8 cellular contexts compared by ENCODE assay signal in genomic region chr4:186105721-186106335, GRCh38. TPM values are rescaled to one million over a fixed set of nuclear protein-coding genes. Genes with fewer than 3 reads are reported as not detected.
A peak's percentile ranks its signal among the peaks of the same experiment; 100 is the strongest.
DNase-seq lines count a peak whose midpoint lies in the region; ATAC-seq and TF ChIP-seq lines count a peak whose summit lies in the region.

No MANE protein-coding gene starts in this region.

- intact Hi-C loops in CD8-positive, alpha-beta T cell (cut with DNase I, micrococcal nuclease): no loop called here

- ATAC-seq in CD8-positive, alpha-beta T cell: peak; percentile 15
- ATAC-seq in GM21737 (IDR thresholded peaks at IDR 0.05; ENCODE audit: unreplicated experiment): peak; percentile 30
- no peak for ATAC-seq in omental fat pad (ENCODE audit: low FRiP score)

- DNase-seq in CD8-positive, alpha-beta T cell: no peak
- DNase-seq in iPS DF 6.9 (ENCODE audit: low read depth, low spot score) (no peak), RWPE1 (ENCODE audit: low spot score) (no peak), omental fat pad (ENCODE audit: low spot score) (no peak)
- no peak for DNase-seq in activated CD8-positive, alpha-beta memory T cell treated with anti-CD3 and anti-CD28 coated beads, Interleukin-2, amount 50 U/mL, for 4 hours

- TF ChIP-seq CTCF in CD8-positive, alpha-beta T cell (IDR thresholded peaks at IDR 0.05): no peak
- TF ChIP-seq CTCF in VCaP (conservative IDR thresholded peaks at IDR 0.05) (no peak), RWPE1 (conservative IDR thresholded peaks at IDR 0.05; ENCODE audit: low read depth) (no peak), omental fat pad (IDR thresholded peaks at IDR 0.05) (no peak)

- H3K4me1 Mint-ChIP-seq in CD8-positive, alpha-beta T cell (ENCODE audit: low read depth): peaks cover 12% of the 10 kb centered on the region

- H3K27me3 ChIP-seq in CD8-positive, alpha-beta T cell (ENCODE audit: insufficient read depth, low read length): no peaks in the 10 kb centered on the region
- peaks cover 5% of the 10 kb centered on the region; the same call in 1 of the 2 replicates for H3K27me3 ChIP-seq in iPS DF 6.9 (ENCODE audit: control insufficient read depth, insufficient read depth, low read length)
- peaks cover 55% of the 10 kb centered on the region for H3K27me3 ChIP-seq in skeletal muscle satellite cell (ENCODE audit: control insufficient read depth, insufficient read depth, low read length)

- H3K27ac ChIP-seq in CD8-positive, alpha-beta T cell (ENCODE audit: low read depth, low read length): no peak overlapping the region
- peak overlapping the region; percentile 94 for H3K27ac ChIP-seq in VCaP
- no peak overlapping the region for H3K27ac ChIP-seq in iPS DF 6.9 (ENCODE audit: low read length)
- no peak overlapping the region for H3K27ac ChIP-seq in RWPE1

- peak overlapping the region; percentile 70 for H3K27ac Mint-ChIP-seq in CD8-positive, alpha-beta T cell

- no peaks in the 10 kb centered on the region for H3K9me3 Mint-ChIP-seq in CD8-positive, alpha-beta T cell

- CTCF ChIA-PET in CD8-positive, alpha-beta T cell (lab: Charles Lee): interaction anchor here (0.6 to 0.7 kb wide), 2 partner anchors 13 to 32 kb away, joined by 3 read pairs; no protein-coding TSS in a partner anchor
- CTCF ChIA-PET in RWPE1 (lab: Yijun Ruan, JAX): interaction anchor here (0.7 kb wide), 1 partner anchor 68 kb away, joined by 4 read pairs; no protein-coding TSS in a partner anchor

- POLR2A ChIA-PET in CD8-positive, alpha-beta T cell (lab: Charles Lee): interaction anchor here (1.3 kb wide), 1 partner anchor 86 kb away, joined by 4 read pairs; the partner anchor contains the start of gene CYP4V2
- POLR2A ChIA-PET in RWPE1 (lab: Yijun Ruan, JAX; ENCODE audit: low non-redundant PET): no interaction called here

- peak overlapping the region; percentile 22 for H3K4me3 ChIP-seq in CD8-positive, alpha-beta T cell (ENCODE audit: low read depth, low read length)
- H3K4me3 ChIP-seq in iPS DF 6.9 (ENCODE audit: low read length): peak overlapping the region; percentile 52; the same call in 1 of the 2 replicates
- no peak overlapping the region for H3K4me3 ChIP-seq in skeletal muscle satellite cell (ENCODE audit: low read length)

- peak overlapping the region; percentile 87 for H3K4me3 Mint-ChIP-seq in CD8-positive, alpha-beta T cell

- peaks cover 3% of the 10 kb centered on the region for H3K36me3 Mint-ChIP-seq in CD8-positive, alpha-beta T cell

- peaks cover 48% of the 10 kb centered on the region for H3K27me3 Mint-ChIP-seq in CD8-positive, alpha-beta T cell (ENCODE audit: low read depth)

- H3K9ac ChIP-seq in skeletal muscle satellite cell (ENCODE audit: low read depth, low read length): no peak overlapping the region

- H3K36me3 ChIP-seq in CD8-positive, alpha-beta T cell (ENCODE audit: insufficient read depth, low read length): no peaks in the 10 kb centered on the region
- H3K36me3 ChIP-seq in iPS DF 6.9 (ENCODE audit: control insufficient read depth, insufficient read depth, low read length) (no peaks in the 10 kb centered on the region; the same call in 1 of the 2 replicates), skeletal muscle satellite cell (ENCODE audit: insufficient read depth, low read length) (no peaks in the 10 kb centered on the region)

- no CpG with 5 or more reads among the region's 8 CpGs for WGBS in iPS DF 6.9 (ENCODE audit: insufficient coverage, insufficient read length)

- peaks cover 10% of the 10 kb centered on the region for H3K4me1 ChIP-seq in CD8-positive, alpha-beta T cell (ENCODE audit: insufficient read depth, low read length)
- H3K4me1 ChIP-seq in iPS DF 6.9 (ENCODE audit: control insufficient read depth, insufficient read depth, low read length) (peaks cover 2% of the 10 kb centered on the region), skeletal muscle satellite cell (ENCODE audit: control insufficient read depth, insufficient read depth, low read length) (peaks cover 9% of the 10 kb centered on the region)

- H3K9me3 ChIP-seq in CD8-positive, alpha-beta T cell (ENCODE audit: low read length): no peaks in the 10 kb centered on the region
- H3K9me3 ChIP-seq in iPS DF 6.9 (ENCODE audit: control insufficient read depth, insufficient read depth, low read length): no peaks in the 10 kb centered on the region
- no peaks in the 10 kb centered on the region for H3K9me3 ChIP-seq in skeletal muscle satellite cell (replicated peaks; ENCODE audit: low read length)

- H3K4me2 ChIP-seq in skeletal muscle satellite cell (ENCODE audit: low read length): peak overlapping the region; percentile 77

RNA-seq across cellular contexts. Expression of gene FAM149A, which starts 1.3 kb away (rescaled TPM):
- total RNA-seq in CD8-positive, alpha-beta T cell: 1 to 10 TPM in 1 of 2 experiments, under 1 TPM in 1; 0.79 to 1.4 TPM
- total RNA-seq in skeletal muscle satellite cell (2012; rRNA removed): 5.2 and 8.9 TPM in 2 replicates
- total RNA-seq in omental fat pad: 10 to 100 TPM in 3 of 4 donors, 1 to 10 TPM in 1; 7.7 to 15.3 (median 11.8) TPM

RNA-seq across cellular contexts. Expression of gene TLR3, which starts 36.9 kb away (rescaled TPM):
- total RNA-seq in CD8-positive, alpha-beta T cell: 1 to 10 TPM in 1 of 2 experiments, under 1 TPM in 1; 0.44 to 1.2 TPM
- 3.7 and 6.1 TPM in 2 replicates for total RNA-seq in skeletal muscle satellite cell (2012; rRNA removed)
- total RNA-seq in omental fat pad: 10 to 100 TPM in 2 of 4 donors, 1 to 10 TPM in 2; 4.2 to 22.7 (median 9.5) TPM
